ENCODE assay signal across 34 cellular contexts in genomic region chr6:81328700-81329099, GRCh38.
"Had no signal": no experiment of that assay in that cellular context is flagged by ENCODE, and none has a peak within 500 bp of the region (broad histone marks: within the 10 kb centered on the region; RNA-seq: fewer than 3 reads in every experiment).

No MANE protein-coding gene starts in this region.

- H3K4me3 Mint-ChIP-seq: activated B cell treated with CpG ODN at 0.5 μM for 24 hours; activated CD4-positive, alpha-beta memory T cell treated with anti-CD3 and anti-CD28 coated beads for 36 hours; activated CD4-positive, alpha-beta memory T cell treated with anti-CD3 and anti-CD28 coated beads, Interleukin-2, amount 10 ng/mL, durations not matched to agents 7 days and 5 days; activated CD4-positive, alpha-beta T cell treated with anti-CD3 and anti-CD28 coated beads for 36 hours; activated CD4-positive, alpha-beta T cell treated with anti-CD3 and anti-CD28 coated beads, Interleukin-2, amount 10 ng/mL, durations not matched to agents 24 days and 14 days; activated CD4-positive, alpha-beta T cell treated with anti-CD3 and anti-CD28 coated beads, Interleukin-2, amount 10 ng/mL, durations not matched to agents 7 days and 5 days; activated CD8-positive, alpha-beta memory T cell treated with anti-CD3 and anti-CD28 coated beads, Interleukin-2, amount 10 ng/mL, durations not matched to agents 7 days and 5 days; activated CD8-positive, alpha-beta T cell treated with anti-CD3 and anti-CD28 coated beads for 36 hours; activated CD8-positive, alpha-beta T cell treated with anti-CD3 and anti-CD28 coated beads, Interleukin-2, amount 10 ng/mL, durations not matched to agents 7 days and 5 days; T-cell; T-helper 1 cell treated with Interleukin-12 subunit alpha and Interleukin-12 subunit beta and Interleukin-4 antibody, amounts not matched to agents 30 μg/mL and 1 μg/mL, for 36 hours; T-helper 17 cell; T-helper 2 cell treated with Interferon-gamma antibody and Interleukin-4, amounts not matched to agents 5 μg/mL and 100 μg/mL, for 36 hours; WTC11 had no signal

- FAIRE-seq: TTC549 had no signal

- H3K27ac ChIP-seq: VCaP, WERI-Rb-1 had no signal

- H3K4me1 Mint-ChIP-seq: activated B cell treated with CpG ODN at 0.5 μM for 24 hours; activated CD4-positive, alpha-beta memory T cell treated with anti-CD3 and anti-CD28 coated beads, Interleukin-2, amount 10 ng/mL, durations not matched to agents 7 days and 5 days; activated CD4-positive, alpha-beta T cell treated with anti-CD3 and anti-CD28 coated beads for 36 hours; activated CD4-positive, alpha-beta T cell treated with anti-CD3 and anti-CD28 coated beads, Interleukin-2, amount 10 ng/mL, durations not matched to agents 24 days and 14 days; activated CD4-positive, alpha-beta T cell treated with anti-CD3 and anti-CD28 coated beads, Interleukin-2, amount 10 ng/mL, durations not matched to agents 7 days and 5 days; activated CD8-positive, alpha-beta memory T cell treated with anti-CD3 and anti-CD28 coated beads, Interleukin-2, amount 10 ng/mL, durations not matched to agents 7 days and 5 days; T-cell; T-helper 17 cell; WTC11 had no signal

- H3K27ac Mint-ChIP-seq: activated B cell treated with CpG ODN at 0.5 μM for 24 hours; activated CD4-positive, alpha-beta memory T cell treated with anti-CD3 and anti-CD28 coated beads for 36 hours; activated CD4-positive, alpha-beta memory T cell treated with anti-CD3 and anti-CD28 coated beads, Interleukin-2, amount 10 ng/mL, durations not matched to agents 7 days and 5 days; activated CD4-positive, alpha-beta T cell treated with anti-CD3 and anti-CD28 coated beads for 36 hours; activated CD4-positive, alpha-beta T cell treated with anti-CD3 and anti-CD28 coated beads, Interleukin-2, amount 10 ng/mL, durations not matched to agents 24 days and 14 days; activated CD4-positive, alpha-beta T cell treated with anti-CD3 and anti-CD28 coated beads, Interleukin-2, amount 10 ng/mL, durations not matched to agents 7 days and 5 days; activated CD8-positive, alpha-beta memory T cell treated with anti-CD3 and anti-CD28 coated beads, Interleukin-2, amount 10 ng/mL, durations not matched to agents 7 days and 5 days; activated CD8-positive, alpha-beta T cell treated with anti-CD3 and anti-CD28 coated beads for 36 hours; activated CD8-positive, alpha-beta T cell treated with anti-CD3 and anti-CD28 coated beads, Interleukin-2, amount 10 ng/mL, durations not matched to agents 7 days and 5 days; T-cell; T-helper 1 cell treated with Interleukin-12 subunit alpha and Interleukin-12 subunit beta and Interleukin-4 antibody, amounts not matched to agents 30 μg/mL and 1 μg/mL, for 36 hours; T-helper 17 cell; T-helper 2 cell treated with Interferon-gamma antibody and Interleukin-4, amounts not matched to agents 5 μg/mL and 100 μg/mL, for 36 hours; WTC11 had no signal

- H3K36me3 ChIP-seq: WERI-Rb-1 had no signal

- DNase-seq: activated B cell treated with CpG ODN at 0.5 μM for 24 hours; activated CD4-positive, alpha-beta memory T cell treated with anti-CD3 and anti-CD28 coated beads for 36 hours; activated CD4-positive, alpha-beta memory T cell treated with anti-CD3 and anti-CD28 coated beads, Interleukin-2, amount 10 ng/mL, durations not matched to agents 7 days and 5 days; activated CD4-positive, alpha-beta T cell treated with anti-CD3 and anti-CD28 coated beads for 1 hour; activated CD4-positive, alpha-beta T cell treated with anti-CD3 and anti-CD28 coated beads for 36 hours; activated CD4-positive, alpha-beta T cell treated with anti-CD3 and anti-CD28 coated beads for 4 hours; activated CD4-positive, alpha-beta T cell treated with anti-CD3 and anti-CD28 coated beads for 48 hours; activated CD4-positive, alpha-beta T cell treated with anti-CD3 and anti-CD28 coated beads, Interleukin-2, amount 10 ng/mL, durations not matched to agents 24 days and 14 days; activated CD4-positive, alpha-beta T cell treated with anti-CD3 and anti-CD28 coated beads, Interleukin-2, amount 10 ng/mL, durations not matched to agents 7 days and 5 days; activated CD4-positive, alpha-beta T cell treated with anti-CD3 and anti-CD28 coated beads, Interleukin-2, amount 50 U/mL, for 1 hour; activated CD4-positive, alpha-beta T cell treated with anti-CD3 and anti-CD28 coated beads, Interleukin-2, amount 50 U/mL, for 4 hours; activated CD4-positive, alpha-beta T cell treated with anti-CD3 and anti-CD28 coated beads, Interleukin-2, amount 50 U/mL, for 48 hours; activated CD4-positive, CD25-positive, alpha-beta regulatory T cell; activated CD4-positive, CD25-positive, alpha-beta regulatory T cell treated with anti-CD3 and anti-CD28 coated beads, Interleukin-2, amount 50 U/mL, for 72 hours; activated CD8-positive, alpha-beta memory T cell treated with anti-CD3 and anti-CD28 coated beads for 24 hours; activated CD8-positive, alpha-beta memory T cell treated with anti-CD3 and anti-CD28 coated beads, Interleukin-2, amount 10 ng/mL, durations not matched to agents 7 days and 5 days; activated CD8-positive, alpha-beta memory T cell treated with anti-CD3 and anti-CD28 coated beads, Interleukin-2, amount 50 U/mL, for 4 hours; activated CD8-positive, alpha-beta memory T cell treated with anti-CD3 and anti-CD28 coated beads, Interleukin-2, amount 50 U/mL, for 48 hours; activated CD8-positive, alpha-beta T cell treated with anti-CD3 and anti-CD28 coated beads for 36 hours; activated CD8-positive, alpha-beta T cell treated with anti-CD3 and anti-CD28 coated beads, Interleukin-2, amount 10 ng/mL, durations not matched to agents 7 days and 5 days; activated T-cell treated with anti-CD3 and anti-CD28 coated beads for 4 hours; T-cell; T-helper 1 cell; T-helper 17 cell; T-helper 2 cell; T-helper 9 cell; T1000; WERI-Rb-1 had no signal

- H3K9me3 Mint-ChIP-seq: activated B cell treated with CpG ODN at 0.5 μM for 24 hours; activated CD4-positive, alpha-beta memory T cell treated with anti-CD3 and anti-CD28 coated beads for 36 hours; activated CD4-positive, alpha-beta T cell treated with anti-CD3 and anti-CD28 coated beads, Interleukin-2, amount 10 ng/mL, durations not matched to agents 24 days and 14 days; activated CD4-positive, alpha-beta T cell treated with anti-CD3 and anti-CD28 coated beads, Interleukin-2, amount 10 ng/mL, durations not matched to agents 7 days and 5 days; activated CD8-positive, alpha-beta T cell treated with anti-CD3 and anti-CD28 coated beads for 36 hours; T-helper 1 cell treated with Interleukin-12 subunit alpha and Interleukin-12 subunit beta and Interleukin-4 antibody, amounts not matched to agents 30 μg/mL and 1 μg/mL, for 36 hours; WTC11 had no signal

- H3K27me3 Mint-ChIP-seq: activated B cell treated with CpG ODN at 0.5 μM for 24 hours; activated CD4-positive, alpha-beta memory T cell treated with anti-CD3 and anti-CD28 coated beads for 36 hours; activated CD4-positive, alpha-beta memory T cell treated with anti-CD3 and anti-CD28 coated beads, Interleukin-2, amount 10 ng/mL, durations not matched to agents 7 days and 5 days; activated CD4-positive, alpha-beta T cell treated with anti-CD3 and anti-CD28 coated beads for 36 hours; activated CD4-positive, alpha-beta T cell treated with anti-CD3 and anti-CD28 coated beads, Interleukin-2, amount 10 ng/mL, durations not matched to agents 24 days and 14 days; activated CD4-positive, alpha-beta T cell treated with anti-CD3 and anti-CD28 coated beads, Interleukin-2, amount 10 ng/mL, durations not matched to agents 7 days and 5 days; activated CD8-positive, alpha-beta memory T cell treated with anti-CD3 and anti-CD28 coated beads, Interleukin-2, amount 10 ng/mL, durations not matched to agents 7 days and 5 days; activated CD8-positive, alpha-beta T cell treated with anti-CD3 and anti-CD28 coated beads for 36 hours; T-cell; T-helper 17 cell had no signal

- ATAC-seq: activated CD4-positive, alpha-beta T cell treated with anti-CD3 and anti-CD28 coated beads for 36 hours; activated CD4-positive, CD25-positive, alpha-beta regulatory T cell treated with anti-CD3 and anti-CD28 coated beads, Interleukin-2, amount 50 U/mL, for 24 hours; activated CD8-positive, alpha-beta memory T cell treated with anti-CD3 and anti-CD28 coated beads, Interleukin-2, amount 10 ng/mL, durations not matched to agents 7 days and 5 days; activated CD8-positive, alpha-beta T cell treated with anti-CD3 and anti-CD28 coated beads for 36 hours; activated CD8-positive, alpha-beta T cell treated with anti-CD3 and anti-CD28 coated beads, Interleukin-2, amount 10 ng/mL, durations not matched to agents 7 days and 5 days; T-cell; T-helper 17 cell; WTC11 had no signal

- H3K36me3 Mint-ChIP-seq: activated CD4-positive, alpha-beta memory T cell treated with anti-CD3 and anti-CD28 coated beads for 36 hours; activated CD8-positive, alpha-beta memory T cell treated with anti-CD3 and anti-CD28 coated beads, Interleukin-2, amount 10 ng/mL, durations not matched to agents 7 days and 5 days; T-cell; WTC11 had no signal
